8 cellular contexts compared by ENCODE assay signal in the genomic region with DNA sequence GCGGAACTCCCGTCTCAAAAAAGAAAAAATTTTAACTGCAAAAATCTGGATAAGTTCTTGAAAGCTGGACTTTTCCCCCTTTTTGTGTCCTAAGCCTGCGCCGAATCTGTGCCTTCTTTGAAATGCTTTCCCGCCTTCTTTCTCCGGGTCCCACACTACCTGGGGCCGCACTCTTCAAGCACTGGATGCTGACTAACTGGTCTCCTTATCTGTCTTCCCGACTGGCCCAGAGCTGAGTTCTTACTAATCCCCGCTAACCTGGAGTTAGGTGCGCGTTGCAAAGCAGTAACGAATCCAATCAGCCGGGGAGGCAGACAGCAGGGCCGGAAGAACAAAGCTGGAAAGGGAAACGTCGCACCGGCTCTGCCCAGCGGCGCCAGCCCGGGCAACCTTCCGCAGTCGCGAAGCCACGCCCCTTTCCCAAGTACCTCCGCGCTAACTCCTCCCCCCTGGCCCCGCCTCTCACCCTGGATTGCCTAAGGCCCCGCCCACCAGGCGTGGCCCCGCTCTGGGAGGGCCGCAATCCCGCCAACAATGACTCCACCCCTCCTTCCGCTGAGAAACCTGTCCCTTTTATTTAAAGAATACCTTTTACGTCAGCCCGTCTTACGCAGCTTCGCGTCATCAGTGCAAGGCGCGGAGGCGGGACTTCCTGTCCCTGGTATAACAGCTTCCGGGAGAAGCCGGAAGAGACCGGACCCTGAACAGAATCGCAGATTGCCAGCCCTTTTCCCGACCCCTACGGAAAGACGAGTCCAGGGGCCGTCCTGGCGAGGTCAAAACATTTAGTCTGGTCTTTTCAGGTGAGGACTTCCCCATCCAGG. TPM values are rescaled to one million over a fixed set of nuclear protein-coding genes. Genes with fewer than 3 reads are reported as not detected.
A peak's percentile ranks its signal among the peaks of the same experiment; 100 is the strongest.
DNase-seq lines count a peak whose midpoint lies in the region; ATAC-seq, FAIRE-seq and TF ChIP-seq lines count a peak whose summit lies in the region.

A gene (plus strand): TSS at position 666 of the 824 bp plus-strand sequence. CDS start 737 bp downstream, outside the sequence.

- H3K27me3 ChIP-seq in trophoblast cell (ENCODE audit: insufficient read depth, low read length) (no peaks in the 10 kb centered on the region), transverse colon (no peaks in the 10 kb centered on the region)

- H3K4me3 ChIP-seq in trophoblast cell (ENCODE audit: low read depth, low read length) (peak within 1 kb of the TSS; percentile 95), transverse colon (peak within 1 kb of the TSS; percentile 92 to 95 (median 93))

- peak within 1 kb of the TSS; percentile 85 for H3K4me2 ChIP-seq in trophoblast cell (ENCODE audit: low read length)

- peak within 1 kb of the TSS; percentile 29 for H2BK12ac ChIP-seq in trophoblast cell (ENCODE audit: low read length)

- H3K4ac ChIP-seq in trophoblast cell (ENCODE audit: low read depth, low read length), result peak within 1 kb of the TSS; percentile 69

- peaks cover 21% of the 10 kb centered on the region for H3K36me3 Mint-ChIP-seq in T-cell

- DNase-seq in GM12891 (ENCODE audit: insufficient read length, low spot score) (peak; percentile 98), NCI-H1436 treated with DMSO at 0.1 percent for 48 hours (lab: John Stamatoyannopoulos, UW) (peak; percentile 98), T-cell (peak; percentile 98 to 100 (median 99)), cardiac septum (ENCODE audit: low spot score) (peak; percentile 100), trophoblast cell (peak; percentile 99), transverse colon (peak; percentile 100)

- peak within 1 kb of the TSS; percentile 96 for H4K91ac ChIP-seq in trophoblast cell (ENCODE audit: low read depth, low read length)

- peaks cover 9% of the 10 kb centered on the region for H3K79me1 ChIP-seq in trophoblast cell (ENCODE audit: low read length)

- POLR2A ChIA-PET in T-cell (lab: Charles Lee), result interaction anchor here (0.5 to 0.7 kb wide), 5 partner anchors 12 to 137 kb away, joined by 3 to 6 read pairs (median 3); no protein-coding TSS in a partner anchor

- peak within 1 kb of the TSS; percentile 98 for H3K9ac ChIP-seq in trophoblast cell (ENCODE audit: low read length)

- peak within 1 kb of the TSS; percentile 88 for H2AK5ac ChIP-seq in trophoblast cell (ENCODE audit: low read length)

- no peaks in the 10 kb centered on the region for H3K9me3 ChIP-seq in trophoblast cell (ENCODE audit: insufficient read depth, low read depth, low read length)
- no peaks in the 10 kb centered on the region for H3K9me3 ChIP-seq in transverse colon

- H3K23ac ChIP-seq in trophoblast cell (ENCODE audit: low read length), result no peak within 1 kb of the TSS

- in situ Hi-C loops in transverse colon (cut with MboI; ENCODE audit: low pct_ligation_motif_present in 1 of 4, low pct_unique_long_range_greater_than_20kb in 1 of 4, low sequenced_read_pairs in 3 of 4), result no loop called here

- intact Hi-C loops in cardiac septum (cut with DNase I) (no loop called here), transverse colon (cut with DNase I; ENCODE audit: low total_unique reads) (loop anchor here (10.0 kb wide), 1 partner anchor 958 kb away; a partner anchor contains a TSS)

- peak within 1 kb of the TSS; percentile 98 for H3K18ac ChIP-seq in trophoblast cell (ENCODE audit: low read length)

- H4K12ac ChIP-seq in trophoblast cell (ENCODE audit: low read depth, low read length), result peak within 1 kb of the TSS; percentile 78

- WGBS in adipose tissue, 3 donors, result 0 to 1% (median 1%) methylated on average over 50 of the region's 50 CpGs
- no CpG with 5 or more reads among the region's 50 CpGs for WGBS in trophoblast cell (ENCODE audit: extremely low coverage, insufficient coverage, insufficient read length)
- 0% methylated on average over 23 to 50 of the region's 50 CpGs for WGBS in transverse colon (ENCODE audit: low coverage in 1 of 2), 2 donors

- H2AFZ ChIP-seq in trophoblast cell (ENCODE audit: insufficient read depth, low read length, poor library complexity), result peak within 1 kb of the TSS; percentile 82

- peak; percentile 92 for TF ChIP-seq POLR2A in GM12891 (IDR thresholded peaks at IDR 0.05; ENCODE audit: low read depth, low read length)
- peak; percentile 84 for TF ChIP-seq POLR2A in transverse colon (IDR thresholded peaks at IDR 0.05)

- H3K27ac Mint-ChIP-seq in T-cell, result peak within 1 kb of the TSS; percentile 100

- H3K4me3 Mint-ChIP-seq in T-cell, result peak within 1 kb of the TSS; percentile 99 to 100 (median 99)

- no peak for TF ChIP-seq CTCF in transverse colon (IDR thresholded peaks at IDR 0.05)

- H3K27me3 Mint-ChIP-seq in T-cell, result no peaks in the 10 kb centered on the region

- peak within 1 kb of the TSS; percentile 99 for H4K8ac ChIP-seq in trophoblast cell (ENCODE audit: low read depth, low read length)

- H3K27ac ChIP-seq in adipose tissue (ENCODE audit: low read depth, low read length), result peak within 1 kb of the TSS; percentile 67
- peak within 1 kb of the TSS; percentile 89 for H3K27ac ChIP-seq in trophoblast cell (ENCODE audit: low read depth, low read length)
- peak within 1 kb of the TSS; percentile 95 to 97 (median 96) for H3K27ac ChIP-seq in transverse colon

- peak within 1 kb of the TSS; percentile 91 for H3K14ac ChIP-seq in trophoblast cell (ENCODE audit: low read length)

- CTCF ChIA-PET in T-cell (lab: Charles Lee), result interaction anchor here (0.6 to 2.8 kb wide), 10 partner anchors 9 to 159 kb away, joined by 3 to 12 read pairs (median 5); a partner anchor contains a TSS

- peak; percentile 91 for ATAC-seq in HG02840 (IDR thresholded peaks at IDR 0.05; ENCODE audit: low FRiP score, unreplicated experiment)
- peak; percentile 89 to 97 (median 92) for ATAC-seq in T-cell (replicated peaks in 1 of 4)

- peaks cover 10% of the 10 kb centered on the region for H3K79me2 ChIP-seq in trophoblast cell (ENCODE audit: control insufficient read depth, insufficient read depth, low read length, poor library complexity)

- H3K4me1 Mint-ChIP-seq in T-cell, result peaks cover 36 to 61% (median 54%) of the 10 kb centered on the region in 3 donors

- TF ChIP-seq EP300 in transverse colon (IDR thresholded peaks at IDR 0.05; ENCODE audit: low read depth), result peak; percentile 20

- peak within 1 kb of the TSS; percentile 87 for H2BK120ac ChIP-seq in trophoblast cell (ENCODE audit: insufficient read depth, low read length, poor library complexity)

- H3K36me3 ChIP-seq in trophoblast cell (ENCODE audit: control insufficient read depth in 1 of 2, insufficient read depth in 2 of 2, low read length in 2 of 2), result peaks cover 34 to 37% of the 10 kb centered on the region in 2 experiments
- peaks cover 0 to 6% (median 0%) of the 10 kb centered on the region in 4 donors for H3K36me3 ChIP-seq in transverse colon

- H3K4me1 ChIP-seq in trophoblast cell (ENCODE audit: control insufficient read depth in 1 of 2, insufficient read depth in 2 of 2, low read length in 2 of 2), result peaks cover 0 to 7% of the 10 kb centered on the region in 2 experiments
- peaks cover 11 to 29% (median 23%) of the 10 kb centered on the region in 4 donors for H3K4me1 ChIP-seq in transverse colon

- no peaks in the 10 kb centered on the region for H3K9me3 Mint-ChIP-seq in T-cell

- H2BK5ac ChIP-seq in trophoblast cell (ENCODE audit: low read depth, low read length, poor library complexity), result peak within 1 kb of the TSS; percentile 93

- peak; percentile 99 for FAIRE-seq in GM12891 (lab: Jason Lieb, UNC)

TF ChIP-seq in GM12891, 5 proteins besides CTCF, POLR2A, EP300 and RAD21:
- TF ChIP-seq POLR2AphosphoS5 (IDR thresholded peaks at IDR 0.05; ENCODE audit: low read depth, low read length) (peak; percentile 93), TAF1 (IDR thresholded peaks at IDR 0.05; ENCODE audit: low read depth, low read length) (no peak; the same call in 1 of the 2 replicates), PAX5 (IDR thresholded peaks at IDR 0.05; ENCODE audit: insufficient read depth, low read length, severe bottlenecking) (no peak), SPI1 (IDR thresholded peaks at IDR 0.05; ENCODE audit: low read depth, low read length) (peak; percentile 44; the same call in 1 of the 2 replicates), POU2F2 (IDR thresholded peaks at IDR 0.05; ENCODE audit: low read depth, low read length) (no peak)

RNA-seq across cellular contexts. Expression of the gene that starts here (rescaled TPM):
- 22.5 TPM for polyA plus RNA-seq in GM12891 (2012; ENCODE audit: low read depth, missing spikeins)
- total RNA-seq in T-cell (10 to 100 TPM; 42.0 to 46.6 (median 43.0) TPM), cardiac septum (20.5 TPM), transverse colon (10 to 100 TPM; 53.4 to 70.5 (median 60.6) TPM)
- polyA plus RNA-seq in adipose tissue, result 10 to 100 TPM; 20.7 to 33.5 (median 28.7) TPM
- 36.3 and 39.2 TPM in 2 replicates for polyA plus RNA-seq in trophoblast cell (2013)

Comparison
In these comparisons a context has a peak if more than half of its experiments do, and no peak if none do; other contexts are left out.
1. Peak in every context shown above with its lines: DNase-seq, ATAC-seq, H3K4me3 ChIP-seq and H3K27ac ChIP-seq.